Comparison of ENCODE assay signal across 9 cellular contexts in genomic region chr2:66440011-66440542, GRCh38. TPM values are rescaled to one million over a fixed set of nuclear protein-coding genes. Genes with fewer than 3 reads are reported as not detected.
DNase-seq lines count a peak whose midpoint lies in the region; ATAC-seq and TF ChIP-seq lines count a peak whose summit lies in the region.
"Had no signal": no experiment of that assay in that cellular context is flagged by ENCODE, and none has a peak within 500 bp of the region (broad histone marks: within the 10 kb centered on the region; RNA-seq: fewer than 3 reads in every experiment).

No MANE protein-coding gene starts in this region.

- H3K27me3 Mint-ChIP-seq in CD8-positive, alpha-beta T cell (ENCODE audit: low read depth) = peaks cover 68% of the 10 kb centered on the region

- no peaks in the 10 kb centered on the region for H3K4me1 ChIP-seq in parathyroid adenoma
- H3K4me1 ChIP-seq in CD8-positive, alpha-beta T cell (ENCODE audit: insufficient read depth, low read length) = no peaks in the 10 kb centered on the region

- peak overlapping the region; percentile 79 for H3K4me2 ChIP-seq in parathyroid adenoma (ENCODE audit: low read length)

- H3K79me2 ChIP-seq in parathyroid adenoma = peaks cover 21% of the 10 kb centered on the region

- CTCF ChIA-PET in CD8-positive, alpha-beta T cell (lab: Charles Lee) = no interaction called here

- H3K4me3 ChIP-seq in parathyroid adenoma (ENCODE audit: low read depth, low read length) = peak overlapping the region; percentile 92
- H3K4me3 ChIP-seq in CD8-positive, alpha-beta T cell (ENCODE audit: low read depth, low read length) = no peak overlapping the region

- H3K9ac ChIP-seq in parathyroid adenoma = no peak overlapping the region

- no peak overlapping the region for H3K4me3 Mint-ChIP-seq in CD8-positive, alpha-beta T cell

- no peak overlapping the region for H3K27ac Mint-ChIP-seq in CD8-positive, alpha-beta T cell

- no peak for TF ChIP-seq CTCF in parathyroid adenoma (IDR thresholded peaks at IDR 0.05)
- TF ChIP-seq CTCF in CD8-positive, alpha-beta T cell (IDR thresholded peaks at IDR 0.05) = no peak

- no peaks in the 10 kb centered on the region for H3K9me3 Mint-ChIP-seq in CD8-positive, alpha-beta T cell

- POLR2A ChIA-PET in CD8-positive, alpha-beta T cell (lab: Charles Lee) = no interaction called here

- H3K27ac ChIP-seq in parathyroid adenoma = peak overlapping the region; percentile 81
- no peak overlapping the region for H3K27ac ChIP-seq in CD8-positive, alpha-beta T cell (ENCODE audit: low read depth, low read length)

- H3K27me3 ChIP-seq in parathyroid adenoma (ENCODE audit: control insufficient read depth, insufficient read depth, low read length) = no peaks in the 10 kb centered on the region
- peaks cover 18% of the 10 kb centered on the region for H3K27me3 ChIP-seq in CD8-positive, alpha-beta T cell (ENCODE audit: insufficient read depth, low read length)

- peak overlapping the region; percentile 78 for H2AFZ ChIP-seq in parathyroid adenoma

- peaks cover 10% of the 10 kb centered on the region for H3K4me1 Mint-ChIP-seq in CD8-positive, alpha-beta T cell (ENCODE audit: low read depth)

- intact Hi-C loops in CD8-positive, alpha-beta T cell (cut with DNase I, micrococcal nuclease) = no loop called here

- H3K9me3 ChIP-seq in parathyroid adenoma (ENCODE audit: control insufficient read depth, low read length) = no peaks in the 10 kb centered on the region
- no peaks in the 10 kb centered on the region for H3K9me3 ChIP-seq in CD8-positive, alpha-beta T cell (ENCODE audit: low read length)

- H3K36me3 ChIP-seq in parathyroid adenoma (ENCODE audit: control insufficient read depth, insufficient read depth, low read length) = no peaks in the 10 kb centered on the region
- H3K36me3 ChIP-seq in CD8-positive, alpha-beta T cell (ENCODE audit: insufficient read depth, low read length) = no peaks in the 10 kb centered on the region

- DNase-seq in AG20443 (ENCODE audit: low spot score) (peak; percentile 25), UCSD-AML1 (lab: John Stamatoyannopoulos, UW; ENCODE audit: unreplicated experiment) (peak; percentile 45), globus pallidus (ENCODE audit: low spot score) (peak; percentile 58), SW480 (ENCODE audit: low spot score) (no peak), NCI-H1417 (lab: John Stamatoyannopoulos, UW) (no peak)
- DNase-seq in CD8-positive, alpha-beta T cell = no peak
- DNase-seq: activated T-cell treated with anti-CD3 and anti-CD28 coated beads, Interleukin-2, amount 50 U/mL, for 48 hours had no signal

- no peaks in the 10 kb centered on the region for H3K36me3 Mint-ChIP-seq in CD8-positive, alpha-beta T cell

- no peak for ATAC-seq in CD8-positive, alpha-beta T cell
- no peak for ATAC-seq in HG03159 (IDR thresholded peaks at IDR 0.05; ENCODE audit: unreplicated experiment)

RNA-seq across cellular contexts. Expression of gene MEIS1, which starts 5.2 kb away (rescaled TPM):
- total RNA-seq in CD8-positive, alpha-beta T cell = not detected

Comparison
In these comparisons a context has a peak if more than half of its experiments do, and no peak if none do; other contexts are left out.
1. DNase-seq: peak in AG20443 (single experiment), UCSD-AML1 (single experiment) and globus pallidus (single experiment); none in CD8-positive, alpha-beta T cell (0 of 7), SW480 (single experiment) and NCI-H1417 (0 of 3).